In genomic region chr16:89077076-89077475, GRCh38 we compare ENCODE assay signal across 6 cellular contexts.
"Had no signal": no experiment of that assay in that cellular context is flagged by ENCODE, and none has a peak within 500 bp of the region (broad histone marks: within the 10 kb centered on the region; RNA-seq: fewer than 3 reads in every experiment).

No MANE protein-coding gene starts in this region.

- H3K27me3 Mint-ChIP-seq: IgD-negative memory B cell had no signal

- DNase-seq: IMR-90, KBM-7 had no signal

- H3K27ac ChIP-seq: HL-60 had no signal

- H3K4me1 Mint-ChIP-seq: IgD-negative memory B cell had no signal

- H3K36me3 Mint-ChIP-seq: IgD-negative memory B cell had no signal

- FAIRE-seq: HTR-8/SVneo, K562 had no signal

- ATAC-seq: K562 had no signal

- H3K9me3 Mint-ChIP-seq: IgD-negative memory B cell had no signal

- H3K4me3 ChIP-seq: K562 had no signal
